36 cellular contexts compared by ENCODE assay signal in genomic region chr19:52155596-52156359, GRCh38.
"Had no signal": no experiment of that assay in that cellular context is flagged by ENCODE, and none has a peak within 500 bp of the region (broad histone marks: within the 10 kb centered on the region; RNA-seq: fewer than 3 reads in every experiment).

No MANE protein-coding gene starts in this region.

- H3K27me3 ChIP-seq: gastrocnemius medialis, pancreas, sigmoid colon, thyroid gland, upper lobe of left lung, vagina had no signal

- H3K4me1 ChIP-seq: gastrocnemius medialis, left ventricle myocardium inferior, pancreas, prostate gland, sigmoid colon, thyroid gland, upper lobe of left lung, vagina had no signal

- H3K4me3 ChIP-seq: left ventricle myocardium inferior, pancreas, prostate gland, sigmoid colon, thyroid gland, upper lobe of left lung, vagina had no signal

- H3K27ac ChIP-seq: gastrocnemius medialis, left ventricle myocardium inferior, pancreas, prostate gland, sigmoid colon, thyroid gland, upper lobe of left lung, vagina had no signal

- DNase-seq: activated B cell treated with CpG ODN at 0.5 μM for 24 hours; activated CD4-positive, alpha-beta T cell treated with anti-CD3 and anti-CD28 coated beads, Interleukin-2, amount 50 U/mL, for 1 hour; activated CD8-positive, alpha-beta memory T cell treated with anti-CD3 and anti-CD28 coated beads, Interleukin-2, amount 10 ng/mL, durations not matched to agents 7 days and 5 days; activated CD8-positive, alpha-beta T cell treated with anti-CD3 and anti-CD28 coated beads for 36 hours; activated naive CD8-positive, alpha-beta T cell treated with anti-CD3 and anti-CD28 coated beads, Interleukin-2, amount 50 U/mL, for 24 hours; activated T-cell treated with anti-CD3 and anti-CD28 coated beads, Interleukin-2, amount 50 U/mL, for 48 hours; dermis blood vessel endothelial cell; effector CD4-positive, alpha-beta T cell; erythroblast; gastrocnemius medialis; glutamatergic neuron; left ventricle myocardium inferior; naive B cell; nucleus accumbens; pancreas; retina; sigmoid colon; small intestine; stimulated activated CD4-positive, alpha-beta T cell treated with anti-CD3 and anti-CD28 coated beads, Interleukin-1b, Interleukin-23, amount 100 ng/mL, for 48 hours; stimulated activated CD4-positive, alpha-beta T cell treated with anti-CD3 and anti-CD28 coated beads, Interleukin-4, amount 100 ng/mL, for 4 hours; stimulated activated CD8-positive, alpha-beta memory T cell treated with anti-CD3 and anti-CD28 coated beads, Interleukin-4, amount 100 ng/mL, for 48 hours; stimulated activated naive CD8-positive, alpha-beta T cell treated with anti-CD3 and anti-CD28 coated beads, Interleukin-15, amount 100 ng/mL, for 72 hours; thyroid gland; upper lobe of left lung had no signal

- ATAC-seq: activated CD8-positive, alpha-beta memory T cell treated with anti-CD3 and anti-CD28 coated beads, Interleukin-2, amount 10 ng/mL, durations not matched to agents 7 days and 5 days; activated CD8-positive, alpha-beta T cell treated with anti-CD3 and anti-CD28 coated beads for 36 hours; activated naive CD8-positive, alpha-beta T cell treated with anti-CD3 and anti-CD28 coated beads, Interleukin-2, amount 50 U/mL, for 24 hours; gastrocnemius medialis; pancreas; stimulated activated memory B cell treated with anti-CD40 and anti-IgM and Interleukin-4, amounts not matched to agents 10 μg/mL and 1 μg/mL and 100 μg/mL, for 72 hours; stimulated activated naive CD8-positive, alpha-beta T cell treated with anti-CD3 and anti-CD28 coated beads, Interleukin-15, amount 100 ng/mL, for 72 hours had no signal

- H3K27ac Mint-ChIP-seq: activated B cell treated with CpG ODN at 0.5 μM for 24 hours; activated CD8-positive, alpha-beta memory T cell treated with anti-CD3 and anti-CD28 coated beads, Interleukin-2, amount 10 ng/mL, durations not matched to agents 7 days and 5 days; activated CD8-positive, alpha-beta T cell treated with anti-CD3 and anti-CD28 coated beads for 36 hours; activated naive CD4-positive, alpha-beta T cell treated with anti-CD3 and anti-CD28 coated beads, Interleukin-2, amount 50 U/mL, for 24 hours; activated naive CD8-positive, alpha-beta T cell treated with anti-CD3 and anti-CD28 coated beads, Interleukin-2, amount 50 U/mL, for 24 hours; activated T-helper 2 cell treated with anti-CD3 and anti-CD28 coated beads, Interferon-gamma antibody, Interleukin-2, Interleukin-4, amounts not matched to agents 10 μg/mL and 5 μg/mL and 100 μg/mL, durations not matched to agents 14 hours and 24 hours and 36 hours; naive B cell; stimulated activated memory B cell treated with anti-CD40 and anti-IgM and Interleukin-4, amounts not matched to agents 10 μg/mL and 1 μg/mL and 100 μg/mL, for 72 hours; stimulated activated naive CD8-positive, alpha-beta T cell treated with anti-CD3 and anti-CD28 coated beads, Interleukin-15, amount 100 ng/mL, for 72 hours; T-helper 2 cell treated with Interferon-gamma antibody and Interleukin-4, amounts not matched to agents 5 μg/mL and 100 μg/mL, for 36 hours had no signal

- H3K4me3 Mint-ChIP-seq: activated B cell treated with CpG ODN at 0.5 μM for 24 hours; activated CD8-positive, alpha-beta memory T cell treated with anti-CD3 and anti-CD28 coated beads, Interleukin-2, amount 10 ng/mL, durations not matched to agents 7 days and 5 days; activated CD8-positive, alpha-beta T cell treated with anti-CD3 and anti-CD28 coated beads for 36 hours; activated naive CD4-positive, alpha-beta T cell treated with anti-CD3 and anti-CD28 coated beads, Interleukin-2, amount 50 U/mL, for 24 hours; activated naive CD8-positive, alpha-beta T cell treated with anti-CD3 and anti-CD28 coated beads, Interleukin-2, amount 50 U/mL, for 24 hours; central memory CD8-positive, alpha-beta T cell; naive B cell; neural crest cell; stimulated activated memory B cell treated with anti-CD40 and anti-IgM and Interleukin-4, amounts not matched to agents 10 μg/mL and 1 μg/mL and 100 μg/mL, for 72 hours; stimulated activated naive CD8-positive, alpha-beta T cell treated with anti-CD3 and anti-CD28 coated beads, Interleukin-15, amount 100 ng/mL, for 72 hours; T-helper 2 cell treated with Interferon-gamma antibody and Interleukin-4, amounts not matched to agents 5 μg/mL and 100 μg/mL, for 36 hours had no signal

- H3K4me1 Mint-ChIP-seq: activated B cell treated with CpG ODN at 0.5 μM for 24 hours; activated CD8-positive, alpha-beta memory T cell treated with anti-CD3 and anti-CD28 coated beads, Interleukin-2, amount 10 ng/mL, durations not matched to agents 7 days and 5 days; activated naive CD4-positive, alpha-beta T cell treated with anti-CD3 and anti-CD28 coated beads, Interleukin-2, amount 50 U/mL, for 24 hours; activated naive CD8-positive, alpha-beta T cell treated with anti-CD3 and anti-CD28 coated beads, Interleukin-2, amount 50 U/mL, for 24 hours; central memory CD8-positive, alpha-beta T cell; naive B cell; neural crest cell; stimulated activated memory B cell treated with anti-CD40 and anti-IgM and Interleukin-4, amounts not matched to agents 10 μg/mL and 1 μg/mL and 100 μg/mL, for 72 hours; stimulated activated naive CD8-positive, alpha-beta T cell treated with anti-CD3 and anti-CD28 coated beads, Interleukin-15, amount 100 ng/mL, for 72 hours had no signal

- FAIRE-seq: bronchial epithelial cell, colon, endometrium, islet of Langerhans, pancreas, small intestine had no signal

- H3K9me3 ChIP-seq: prostate gland had no signal

- H3K27me3 Mint-ChIP-seq: activated B cell treated with CpG ODN at 0.5 μM for 24 hours; activated CD8-positive, alpha-beta memory T cell treated with anti-CD3 and anti-CD28 coated beads, Interleukin-2, amount 10 ng/mL, durations not matched to agents 7 days and 5 days; activated CD8-positive, alpha-beta T cell treated with anti-CD3 and anti-CD28 coated beads for 36 hours; activated naive CD4-positive, alpha-beta T cell treated with anti-CD3 and anti-CD28 coated beads, Interleukin-2, amount 50 U/mL, for 24 hours; activated naive CD8-positive, alpha-beta T cell treated with anti-CD3 and anti-CD28 coated beads, Interleukin-2, amount 50 U/mL, for 24 hours; central memory CD8-positive, alpha-beta T cell; naive B cell; stimulated activated memory B cell treated with anti-CD40 and anti-IgM and Interleukin-4, amounts not matched to agents 10 μg/mL and 1 μg/mL and 100 μg/mL, for 72 hours; stimulated activated naive CD8-positive, alpha-beta T cell treated with anti-CD3 and anti-CD28 coated beads, Interleukin-15, amount 100 ng/mL, for 72 hours had no signal
